Comparison of ENCODE assay signal across 13 cellular contexts in genomic region chr7:86768967-86769760, GRCh38.
A peak's percentile ranks its signal among the peaks of the same experiment; 100 is the strongest.
DNase-seq lines count a peak whose midpoint lies in the region; ATAC-seq, FAIRE-seq and TF ChIP-seq lines count a peak whose summit lies in the region.
"Had no signal": no experiment of that assay in that cellular context is flagged by ENCODE, and none has a peak within 500 bp of the region (broad histone marks: within the 10 kb centered on the region; RNA-seq: fewer than 3 reads in every experiment).

No MANE protein-coding gene starts in this region.

- no peak overlapping the region for H2BK20ac ChIP-seq in H1 (ENCODE audit: low read length)

- H2BK5ac ChIP-seq in H1 (ENCODE audit: low read depth, low read length), result no peak overlapping the region

- H3K27me3 ChIP-seq in H1 (replicated peaks in 1 of 4; ENCODE audit: control insufficient read depth in 3 of 4, extremely low read depth in 1 of 4, insufficient read depth in 3 of 4, low read length in 3 of 4) (no peaks in the 10 kb centered on the region), SJCRH30 (no peaks in the 10 kb centered on the region)

- H4K8ac ChIP-seq in H1 (ENCODE audit: extremely low read depth, insufficient read depth, low read length), result no peak overlapping the region

- CTCF ChIA-PET in H1 (lab: Charles Lee; ENCODE audit: partially characterized antibody), result interaction anchor here (1.2 kb wide), 1 partner anchor 46 kb away, joined by 3 read pairs; no protein-coding TSS in a partner anchor

- no peak overlapping the region for H4K91ac ChIP-seq in H1 (replicated peaks; ENCODE audit: insufficient read length, low read length)

- 0 out of 2 replicates have a peak overlapping the region, but pooled peaks have one; percentile 22 for H2AFZ ChIP-seq in H1 (ENCODE audit: low read length)

- no peak overlapping the region for H2BK120ac ChIP-seq in H1 (replicated peaks; ENCODE audit: low read depth, low read length)

- no peak for TF ChIP-seq RAD21 in H1 (IDR thresholded peaks at IDR 0.05 in 1 of 2, conservative IDR thresholded peaks at IDR 0.05 in 1 of 2; ENCODE audit: low read depth in 2 of 2, low read length in 2 of 2)

- H3K9ac ChIP-seq in H1 (replicated peaks in 1 of 4; ENCODE audit: extremely low read depth in 1 of 4, low read depth in 3 of 4, low read length in 3 of 4), result no peak overlapping the region

- H3K56ac ChIP-seq in H1 (replicated peaks; ENCODE audit: insufficient read length, low read depth, low read length), result no peak overlapping the region

- no peaks in the 10 kb centered on the region for H4K20me1 ChIP-seq in H1 (replicated peaks in 1 of 2; ENCODE audit: control insufficient read depth in 1 of 2, insufficient read depth in 2 of 2, low read length in 2 of 2)

- H3K4ac ChIP-seq in H1 (replicated peaks; ENCODE audit: insufficient read length, low read depth, low read length), result no peak overlapping the region

- no peaks in the 10 kb centered on the region for H3K36me3 ChIP-seq in H1 (ENCODE audit: control insufficient read depth in 2 of 4, insufficient read depth in 4 of 4, low read length in 3 of 4)
- H3K36me3 ChIP-seq in SJCRH30, result no peaks in the 10 kb centered on the region
- H3K36me3 ChIP-seq: thoracic aorta had no signal

- TF ChIP-seq CTCF in H1 (IDR thresholded peaks at IDR 0.05; ENCODE audit: control extremely low read depth in 1 of 3, insufficient read depth in 1 of 3, low read depth in 1 of 3, low read length in 3 of 3) (no peak), GM10266 (IDR thresholded peaks at IDR 0.05; ENCODE audit: control insufficient read depth, insufficient read depth, low read depth, missing control alignments) (no peak)

- no peaks in the 10 kb centered on the region for H3K23me2 ChIP-seq in H1 (ENCODE audit: low read depth, low read length)

- POLR2A ChIA-PET in H1 (lab: Charles Lee; ENCODE audit: partially characterized antibody), result no interaction called here

- WGBS in H1 (ENCODE audit: extremely low coverage in 1 of 2, insufficient coverage in 1 of 2, insufficient read length in 1 of 2, insufficient replicate concordance in 2 of 2, low coverage in 1 of 2, low lambda C conversion rate in 2 of 2, missing lambda C conversion rate in 1 of 2), 2 experiments, result 75% methylated on average over 4 of the region's 4 CpGs; no CpG with 5 or more reads in 1 of the 2 experiments

- H2AK5ac ChIP-seq in H1 (ENCODE audit: low read depth, low read length), result no peak overlapping the region

- H3K4me2 ChIP-seq in H1 (ENCODE audit: insufficient read depth in 1 of 2, low read depth in 2 of 2, low read length in 2 of 2), result no peak overlapping the region

- H3K4me3 ChIP-seq in H1 (ENCODE audit: extremely low read depth in 1 of 4, insufficient read depth in 2 of 4, low read depth in 3 of 4, low read length in 4 of 4) (no peak overlapping the region), SJCRH30 (no peak overlapping the region)
- H3K4me3 ChIP-seq: thoracic aorta had no signal

- no peaks in the 10 kb centered on the region for H3K79me2 ChIP-seq in H1 (ENCODE audit: control insufficient read depth in 1 of 2, insufficient read depth in 2 of 2, low read length in 2 of 2)

- H3K23ac ChIP-seq in H1 (ENCODE audit: insufficient read length), result no peak overlapping the region

- H2BK15ac ChIP-seq in H1 (ENCODE audit: low read length), result no peak overlapping the region

- H3K27ac ChIP-seq in H1 (ENCODE audit: low read depth, low read length) (no peak overlapping the region; the same call in 1 of the 2 replicates), SJCRH30 (no peak overlapping the region)
- H3K27ac ChIP-seq: thoracic aorta had no signal

- H2BK12ac ChIP-seq in H1 (ENCODE audit: low read depth, low read length), result no peak overlapping the region

- H3K9me3 ChIP-seq in H1 (ENCODE audit: insufficient read depth in 2 of 2, low read depth in 1 of 2, low read length in 1 of 2) (no peaks in the 10 kb centered on the region), SJCRH30 (replicated peaks) (no peaks in the 10 kb centered on the region)
- H3K9me3 ChIP-seq: thoracic aorta had no signal

- H3K4me1 ChIP-seq in H1 (replicated peaks in 1 of 4; ENCODE audit: control insufficient read depth in 3 of 4, insufficient read depth in 4 of 4, low read length in 3 of 4) (peaks cover 0 to 3% (median 0%) of the 10 kb centered on the region in 4 experiments; a peak in 1 of 7 replicates), SJCRH30 (no peaks in the 10 kb centered on the region)

- no peaks in the 10 kb centered on the region for H3K79me1 ChIP-seq in H1 (ENCODE audit: low read depth, low read length)

- no peak overlapping the region for H4K5ac ChIP-seq in H1 (ENCODE audit: insufficient read length, low read depth, low read length)

- DNase-seq in H1 (ENCODE audit: low read depth in 1 of 2, low spot score in 2 of 2), result no peak
- no peak for DNase-seq in epidermal melanocyte (ENCODE audit: insufficient read length, low spot score)
- no peak for DNase-seq in DMS79 treated with DMSO at 0.1 percent for 48 hours (lab: John Stamatoyannopoulos, UW)
- DNase-seq in SJCRH30, result no peak
- no peak for DNase-seq in GM10266 (ENCODE audit: extremely low spot score)
- DNase-seq: activated naive CD8-positive, alpha-beta T cell treated with anti-CD3 and anti-CD28 coated beads for 36 hours; dermis blood vessel endothelial cell; NCI-H526; retina had no signal

- no peak for TF ChIP-seq POLR2A in H1 (IDR thresholded peaks at IDR 0.05; ENCODE audit: control extremely low read depth in 1 of 2, low read depth in 2 of 2, low read length in 2 of 2)

- H3K18ac ChIP-seq in H1 (ENCODE audit: extremely low read depth, low read length), result no peak overlapping the region

- TF ChIP-seq EP300 in H1 (IDR thresholded peaks at IDR 0.05; ENCODE audit: borderline replicate concordance in 1 of 2, low read depth in 2 of 2, low read length in 2 of 2), result no peak

- FAIRE-seq in H1 (lab: Jason Lieb, UNC), result no peak

- peak; percentile 77 for ATAC-seq in GM18870 (IDR thresholded peaks at IDR 0.05; ENCODE audit: unreplicated experiment)
- ATAC-seq in GM21825 (IDR thresholded peaks at IDR 0.05; ENCODE audit: unreplicated experiment), result peak; percentile 89
- peak; percentile 80 for ATAC-seq in HG03354 (IDR thresholded peaks at IDR 0.05; ENCODE audit: poor library complexity, severe bottlenecking, unreplicated experiment)

- H3K14ac ChIP-seq in H1 (ENCODE audit: insufficient read length), result no peak overlapping the region

TF ChIP-seq in H1, 55 proteins besides CTCF, POLR2A, EP300 and RAD21 (continues in another document):
- TF ChIP-seq CBX5 (IDR thresholded peaks at IDR 0.05; ENCODE audit: low read depth, low read length), result no peak
- TF ChIP-seq SUZ12 (IDR thresholded peaks at IDR 0.05; ENCODE audit: low read length), result no peak
- no peak for TF ChIP-seq JUND (IDR thresholded peaks at IDR 0.05; ENCODE audit: low read length)
- TF ChIP-seq ASH2L (IDR thresholded peaks at IDR 0.05; ENCODE audit: low read length), result no peak
- no peak for TF ChIP-seq ATF3 (IDR thresholded peaks at IDR 0.05; ENCODE audit: insufficient read depth, low read depth, low read length)
- no peak for TF ChIP-seq POU5F1 (IDR thresholded peaks at IDR 0.05; ENCODE audit: low read depth, low read length)
- no peak for TF ChIP-seq CREB1 (IDR thresholded peaks at IDR 0.05)
- no peak for TF ChIP-seq NANOG (IDR thresholded peaks at IDR 0.05; ENCODE audit: insufficient read depth, low read depth, low read length, poor library complexity, severe bottlenecking)
- TF ChIP-seq CBX8 (IDR thresholded peaks at IDR 0.05; ENCODE audit: borderline replicate concordance, low read depth, low read length), result no peak
